ENCODE assay signal across 23 cellular contexts in genomic region chr17:63150466-63150865, GRCh38.
DNase-seq lines count a peak whose midpoint lies in the region; ATAC-seq and TF ChIP-seq lines count a peak whose summit lies in the region.
"Had no signal": no experiment of that assay in that cellular context is flagged by ENCODE, and none has a peak within 500 bp of the region (broad histone marks: within the 10 kb centered on the region; RNA-seq: fewer than 3 reads in every experiment).

No MANE protein-coding gene starts in this region.

- peaks cover 62% of the 10 kb centered on the region for H3K4me1 Mint-ChIP-seq in neural progenitor cell

- H3K27me3 ChIP-seq in GM23248 (replicated peaks; ENCODE audit: insufficient read depth) = no peaks in the 10 kb centered on the region
- H3K27me3 ChIP-seq in neural progenitor cell = no peaks in the 10 kb centered on the region
- H3K27me3 ChIP-seq in transverse colon = no peaks in the 10 kb centered on the region
- H3K27me3 ChIP-seq: breast epithelium, colonic mucosa, pancreas, right lobe of liver, SJSA1, tibial artery had no signal

- peaks cover 3% of the 10 kb centered on the region for H3K9me3 ChIP-seq in GM23248 (ENCODE audit: low read depth)
- no peaks in the 10 kb centered on the region for H3K9me3 ChIP-seq in neural progenitor cell (ENCODE audit: low read depth)
- no peaks in the 10 kb centered on the region for H3K9me3 ChIP-seq in OCI-LY7 (ENCODE audit: low read length)
- H3K9me3 ChIP-seq in transverse colon = no peaks in the 10 kb centered on the region
- H3K9me3 ChIP-seq: breast epithelium, colonic mucosa, HAP-1, pancreas, right lobe of liver, SJSA1 had no signal

- in situ Hi-C loops in GM23248 (cut with MboI) (no loop called here), transverse colon (cut with MboI; ENCODE audit: low pct_ligation_motif_present in 1 of 4, low pct_unique_long_range_greater_than_20kb in 1 of 4, low sequenced_read_pairs in 3 of 4) (loop anchor here in 1 of 4 donors (25.0 kb wide), 1 partner anchor 112 kb away; no protein-coding TSS in a partner anchor)

- peaks cover 10% of the 10 kb centered on the region for H3K9me3 Mint-ChIP-seq in neural progenitor cell
- H3K9me3 Mint-ChIP-seq: activated CD8-positive, alpha-beta T cell treated with anti-CD3 and anti-CD28 coated beads for 36 hours; IgD-negative memory B cell; stimulated activated naive CD8-positive, alpha-beta T cell treated with anti-CD3 and anti-CD28 coated beads, Interleukin-15, amount 100 ng/mL, for 72 hours had no signal

- H3K4me2 ChIP-seq in GM23248 (ENCODE audit: unreplicated experiment) = peak overlapping the region; percentile 31
- H3K4me2 ChIP-seq in neural progenitor cell = peak overlapping the region; percentile 75
- no peak overlapping the region for H3K4me2 ChIP-seq in OCI-LY7 (ENCODE audit: low read length)

- peaks cover 4% of the 10 kb centered on the region for H3K36me3 Mint-ChIP-seq in neural progenitor cell

- H3F3A ChIP-seq in GM23248 (ENCODE audit: insufficient read depth) (peaks cover 7% of the 10 kb centered on the region; the same call in 1 of the 2 replicates), neural progenitor cell (ENCODE audit: low read depth) (peaks cover 20% of the 10 kb centered on the region)

- peaks cover 2% of the 10 kb centered on the region for H3K27me3 Mint-ChIP-seq in neural progenitor cell (ENCODE audit: insufficient read depth, low read depth)
- H3K27me3 Mint-ChIP-seq: activated CD8-positive, alpha-beta T cell treated with anti-CD3 and anti-CD28 coated beads for 36 hours; IgD-negative memory B cell; stimulated activated naive CD8-positive, alpha-beta T cell treated with anti-CD3 and anti-CD28 coated beads, Interleukin-15, amount 100 ng/mL, for 72 hours had no signal

- H3K9ac ChIP-seq in GM23248 (no peak overlapping the region), neural progenitor cell (no peak overlapping the region)

- TF ChIP-seq CTCF in neural progenitor cell (IDR thresholded peaks at IDR 0.05) = no peak
- no peak for TF ChIP-seq CTCF in OCI-LY7 (conservative IDR thresholded peaks at IDR 0.05; ENCODE audit: low read length)
- no peak for TF ChIP-seq CTCF in transverse colon (IDR thresholded peaks at IDR 0.05)

- no peak for TF ChIP-seq POLR2A in transverse colon (IDR thresholded peaks at IDR 0.05)

- BruUV-seq in OCI-LY7 (replicated peaks; lab: Mats Ljungman, UMichigan) = no TSS peak

- 0 out of 2 replicates have a peak, but pooled peaks cover 2% of the 10 kb centered on the region for H3K36me3 ChIP-seq in GM23248 (ENCODE audit: low read depth)
- no peaks in the 10 kb centered on the region for H3K36me3 ChIP-seq in neural progenitor cell
- H3K36me3 ChIP-seq in OCI-LY7 (ENCODE audit: insufficient read depth, low read length) = no peaks in the 10 kb centered on the region
- no peaks in the 10 kb centered on the region for H3K36me3 ChIP-seq in transverse colon
- H3K36me3 ChIP-seq: breast epithelium, colonic mucosa, HAP-1, pancreas, right lobe of liver, SJSA1, tibial artery had no signal

- H3K4me1 ChIP-seq in GM23248 (ENCODE audit: insufficient read depth) (peaks cover 34% of the 10 kb centered on the region), neural progenitor cell (peaks cover 47% of the 10 kb centered on the region), OCI-LY7 (ENCODE audit: insufficient read depth, low read length, poor library complexity, severe bottlenecking) (no peaks in the 10 kb centered on the region), transverse colon (peaks cover 0 to 3% (median 0%) of the 10 kb centered on the region in 4 donors)
- H3K4me1 ChIP-seq: breast epithelium, colonic mucosa, pancreas, right lobe of liver, SJSA1, tibial artery had no signal

- CTCF ChIA-PET in OCI-LY7 (lab: Charles Lee; ENCODE audit: unreplicated experiment) = no interaction called here

- no peak overlapping the region for H3K4me3 ChIP-seq in GM23248
- peak overlapping the region; percentile 23 for H3K4me3 ChIP-seq in neural progenitor cell
- H3K4me3 ChIP-seq in OCI-LY7 (ENCODE audit: low read depth, low read length, poor library complexity, severe bottlenecking) = no peak overlapping the region
- no peak overlapping the region for H3K4me3 ChIP-seq in transverse colon
- H3K4me3 ChIP-seq: breast epithelium, colonic mucosa, pancreas, right lobe of liver, SJSA1, tibial artery had no signal

- ATAC-seq in GM19328 (IDR thresholded peaks at IDR 0.05; ENCODE audit: unreplicated experiment) (no peak), GM21390 (IDR thresholded peaks at IDR 0.05; ENCODE audit: unreplicated experiment) (no peak)
- ATAC-seq: activated CD8-positive, alpha-beta T cell treated with anti-CD3 and anti-CD28 coated beads for 36 hours; left colon; pancreas; right lobe of liver; stimulated activated naive CD8-positive, alpha-beta T cell treated with anti-CD3 and anti-CD28 coated beads, Interleukin-15, amount 100 ng/mL, for 72 hours had no signal

- H3K79me2 ChIP-seq in GM23248 (ENCODE audit: insufficient read depth) (peaks cover 100% of the 10 kb centered on the region), neural progenitor cell (ENCODE audit: low read depth) (no peaks in the 10 kb centered on the region), OCI-LY7 (ENCODE audit: insufficient read depth, low read depth, low read length) (no peaks in the 10 kb centered on the region)

- TF ChIP-seq EP300 in transverse colon (IDR thresholded peaks at IDR 0.05; ENCODE audit: low read depth) = no peak

- peak overlapping the region; percentile 85 for H3K4me3 Mint-ChIP-seq in neural progenitor cell
- H3K4me3 Mint-ChIP-seq: activated CD8-positive, alpha-beta T cell treated with anti-CD3 and anti-CD28 coated beads for 36 hours; IgD-negative memory B cell; stimulated activated naive CD8-positive, alpha-beta T cell treated with anti-CD3 and anti-CD28 coated beads, Interleukin-15, amount 100 ng/mL, for 72 hours had no signal

- no peaks in the 10 kb centered on the region; the same call in 1 of the 2 replicates for H3K9me2 ChIP-seq in GM23248 (ENCODE audit: insufficient read depth)
- H3K9me2 ChIP-seq in OCI-LY7 (ENCODE audit: insufficient read depth, low read length) = no peaks in the 10 kb centered on the region

- POLR2A ChIA-PET in OCI-LY7 (lab: Charles Lee) = interaction anchor here (0.6 to 0.9 kb wide), 2 partner anchors 9 to 395 kb away, joined by 3 to 4 read pairs; no protein-coding TSS in a partner anchor

- intact Hi-C loops in OCI-LY7 (cut with micrococcal nuclease; ENCODE audit: unreplicated experiment) (no loop called here), transverse colon (cut with DNase I; ENCODE audit: low total_unique reads) (no loop called here)

- peak overlapping the region; percentile 100 for H3K27ac Mint-ChIP-seq in neural progenitor cell
- H3K27ac Mint-ChIP-seq: activated CD8-positive, alpha-beta T cell treated with anti-CD3 and anti-CD28 coated beads for 36 hours; IgD-negative memory B cell; stimulated activated naive CD8-positive, alpha-beta T cell treated with anti-CD3 and anti-CD28 coated beads, Interleukin-15, amount 100 ng/mL, for 72 hours had no signal

- H2AFZ ChIP-seq in GM23248 = no peak overlapping the region
- H2AFZ ChIP-seq in neural progenitor cell (replicated peaks) = no peak overlapping the region
- no peak overlapping the region for H2AFZ ChIP-seq in OCI-LY7 (ENCODE audit: low read length)

- no peaks in the 10 kb centered on the region for H4K20me1 ChIP-seq in GM23248 (ENCODE audit: insufficient read depth)
- no peaks in the 10 kb centered on the region for H4K20me1 ChIP-seq in neural progenitor cell (ENCODE audit: low read depth)
- H4K20me1 ChIP-seq in OCI-LY7 (ENCODE audit: insufficient read depth, low read length) = no peaks in the 10 kb centered on the region; the same call in 1 of the 2 replicates

- WGBS in GM23248 (ENCODE audit: low coverage in 1 of 2, low lambda C conversion rate in 2 of 2, missing lambda C conversion rate in 2 of 2), 2 experiments = 95 to 100% methylated on average over 1 of the region's 1 CpG
- 75 to 76% methylated on average over 1 of the region's 1 CpG for WGBS in transverse colon (ENCODE audit: low coverage in 1 of 2), 2 donors

- no peak for DNase-seq in GM23248
- DNase-seq in NCI-H82 (lab: John Stamatoyannopoulos, UW) = peak; percentile 90
- DNase-seq in fibroblast of peridontal ligament (ENCODE audit: extremely low read depth) = peak; percentile 19
- DNase-seq in neural progenitor cell (ENCODE audit: low spot score) = no peak
- DNase-seq in OCI-LY7 (ENCODE audit: low spot score) = no peak
- DNase-seq in transverse colon = no peak
- DNase-seq: activated CD4-positive, alpha-beta T cell treated with anti-CD3 and anti-CD28 coated beads for 1 hour; activated CD8-positive, alpha-beta T cell treated with anti-CD3 and anti-CD28 coated beads for 36 hours; activated naive CD4-positive, alpha-beta T cell; colonic mucosa; left colon; NCI-H2029 treated with DMSO at 0.1 percent for 48 hours; pancreas; right lobe of liver; stimulated activated naive CD8-positive, alpha-beta T cell treated with anti-CD3 and anti-CD28 coated beads, Interleukin-15, amount 100 ng/mL, for 72 hours; tibial artery had no signal

- no peak overlapping the region for H3K27ac ChIP-seq in GM23248
- peak overlapping the region; percentile 72 for H3K27ac ChIP-seq in neural progenitor cell
- H3K27ac ChIP-seq in OCI-LY7 (ENCODE audit: low read depth, low read length, poor library complexity, severe bottlenecking) = no peak overlapping the region
- H3K27ac ChIP-seq in transverse colon = no peak overlapping the region
- H3K27ac ChIP-seq: breast epithelium, C4-2B, colonic mucosa, pancreas, right lobe of liver, SJSA1, tibial artery had no signal

Comparison
In these comparisons a context has a peak if more than half of its experiments do, and no peak if none do; other contexts are left out.
1. DNase-seq: peak in NCI-H82 (single experiment) and fibroblast of peridontal ligament (single experiment); none in GM23248 (single experiment), neural progenitor cell (single experiment), OCI-LY7 (single experiment) and transverse colon (single experiment).